20 cellular contexts compared by ENCODE assay signal in the genomic region with DNA sequence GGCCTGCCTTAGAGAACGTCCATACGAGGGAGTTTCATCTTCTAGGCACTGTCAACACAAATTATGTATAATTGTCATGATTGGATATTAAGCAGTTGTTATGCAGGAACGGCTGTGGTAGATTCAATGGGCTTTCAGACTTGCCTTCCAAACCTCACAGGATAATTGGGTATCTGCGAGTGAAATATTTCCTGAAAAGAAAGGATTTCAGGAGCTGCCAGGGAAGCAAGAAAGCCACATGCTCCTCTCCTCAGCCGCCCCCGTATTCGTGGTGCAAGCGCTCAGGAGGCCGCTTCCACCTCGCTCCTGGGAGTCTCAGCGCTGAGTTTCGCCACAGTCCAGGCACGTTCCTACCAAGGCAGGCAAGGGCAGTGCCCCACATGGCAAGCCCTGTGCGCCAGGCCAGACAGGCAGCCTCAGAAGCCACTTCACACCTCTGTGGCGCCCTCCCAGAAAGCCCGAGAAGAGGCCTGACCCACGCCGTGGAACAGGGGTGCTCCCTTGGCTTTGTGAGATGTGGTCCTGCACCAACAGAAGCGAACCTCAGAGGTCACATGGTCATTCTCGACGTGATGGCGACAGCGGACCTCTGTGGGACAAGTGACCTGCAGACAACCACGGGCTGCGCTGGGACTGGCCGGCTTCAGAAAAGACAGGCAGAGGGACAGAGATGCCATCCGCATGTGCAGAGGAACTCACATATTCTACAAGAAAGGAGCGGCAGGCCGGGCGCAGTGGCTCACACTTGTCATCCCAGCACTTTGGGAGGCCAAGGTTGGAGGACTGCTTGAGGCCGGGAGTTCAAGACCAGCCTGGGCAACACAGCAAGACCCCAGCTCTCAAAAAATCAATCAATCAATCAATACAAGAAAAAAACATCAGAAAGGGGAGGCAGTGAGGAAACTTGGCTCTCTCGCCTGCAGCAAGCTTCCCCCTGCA.
"Had no signal": no experiment of that assay in that cellular context is flagged by ENCODE, and none has a peak within 500 bp of the region (broad histone marks: within the 10 kb centered on the region; RNA-seq: fewer than 3 reads in every experiment).

No MANE protein-coding gene starts in this region.

- H3K27ac ChIP-seq: heart left ventricle, parathyroid adenoma, psoas muscle, sigmoid colon, skin epidermis, testis, tibial nerve, upper lobe of right lung had no signal

- H3K9me3 ChIP-seq: heart left ventricle, mucosa of descending colon, psoas muscle, sigmoid colon, testis, tibial nerve, upper lobe of right lung had no signal

- FAIRE-seq: endometrium, frontal cortex, islet of Langerhans had no signal

- H2AFZ ChIP-seq: parathyroid adenoma had no signal

- H3K27me3 Mint-ChIP-seq: naive thymus-derived CD8-positive, alpha-beta T cell; stimulated activated naive B cell treated with anti-CD40 and anti-IgM and Interleukin-4, amounts not matched to agents 10 μg/mL and 1 μg/mL and 100 μg/mL, for 72 hours; stimulated activated naive CD8-positive, alpha-beta T cell treated with anti-CD3 and anti-CD28 coated beads, Interleukin-15, amount 100 ng/mL, for 72 hours had no signal

- H3K27me3 ChIP-seq: heart left ventricle, sigmoid colon, testis, tibial nerve, upper lobe of right lung had no signal

- H3K4me3 Mint-ChIP-seq: naive thymus-derived CD8-positive, alpha-beta T cell; stimulated activated naive B cell treated with anti-CD40 and anti-IgM and Interleukin-4, amounts not matched to agents 10 μg/mL and 1 μg/mL and 100 μg/mL, for 72 hours; stimulated activated naive CD8-positive, alpha-beta T cell treated with anti-CD3 and anti-CD28 coated beads, Interleukin-15, amount 100 ng/mL, for 72 hours had no signal

- DNase-seq: effector memory CD4-positive, alpha-beta T cell; naive thymus-derived CD8-positive, alpha-beta T cell; psoas muscle; retina; sigmoid colon; stimulated activated CD4-positive, alpha-beta T cell treated with anti-CD3 and anti-CD28 coated beads, Interleukin-2, amount 100 ng/mL, for 24 hours; stimulated activated CD4-positive, alpha-beta T cell treated with anti-CD3 and anti-CD28 coated beads, Interleukin-4, amount 100 ng/mL, for 4 hours; stimulated activated naive B cell treated with anti-CD40 and anti-IgM and Interleukin-4, amounts not matched to agents 10 μg/mL and 1 μg/mL and 100 μg/mL, for 72 hours; stimulated activated naive CD8-positive, alpha-beta T cell treated with anti-CD3 and anti-CD28 coated beads, Interleukin-15, amount 100 ng/mL, for 72 hours; testis; upper lobe of right lung had no signal

- H3K4me3 ChIP-seq: heart left ventricle, mucosa of descending colon, psoas muscle, sigmoid colon, skin epidermis, testis, tibial nerve, upper lobe of right lung had no signal

- H3K4me1 ChIP-seq: parathyroid adenoma, psoas muscle, testis, upper lobe of right lung had no signal

- H3K27ac Mint-ChIP-seq: stimulated activated naive B cell treated with anti-CD40 and anti-IgM and Interleukin-4, amounts not matched to agents 10 μg/mL and 1 μg/mL and 100 μg/mL, for 72 hours; stimulated activated naive CD8-positive, alpha-beta T cell treated with anti-CD3 and anti-CD28 coated beads, Interleukin-15, amount 100 ng/mL, for 72 hours had no signal

- H3K9ac ChIP-seq: parathyroid adenoma had no signal

- ATAC-seq: esophagus mucosa; heart left ventricle; mucosa of descending colon; naive thymus-derived CD8-positive, alpha-beta T cell; stimulated activated naive B cell treated with anti-CD40 and anti-IgM and Interleukin-4, amounts not matched to agents 10 μg/mL and 1 μg/mL and 100 μg/mL, for 72 hours; stimulated activated naive CD8-positive, alpha-beta T cell treated with anti-CD3 and anti-CD28 coated beads, Interleukin-15, amount 100 ng/mL, for 72 hours; upper lobe of right lung had no signal
